ENCODE assay signal across 16 cellular contexts in genomic region chr15:47397587-47397986, GRCh38.
DNase-seq lines count a peak whose midpoint lies in the region; ATAC-seq and TF ChIP-seq lines count a peak whose summit lies in the region.
"Had no signal": no experiment of that assay in that cellular context is flagged by ENCODE, and none has a peak within 500 bp of the region (broad histone marks: within the 10 kb centered on the region; RNA-seq: fewer than 3 reads in every experiment).

No MANE protein-coding gene starts in this region.

- H3K27ac ChIP-seq in breast epithelium (peak overlapping the region; percentile 4 to 16), mammary epithelial cell (ENCODE audit: insufficient read depth, low read depth, low read length) (no peak overlapping the region), subcutaneous abdominal adipose tissue (ENCODE audit: low read depth, low read length) (peak overlapping the region; percentile 42)
- H3K27ac ChIP-seq: 22Rv1 had no signal

- WGBS in mammary epithelial cell (ENCODE audit: low coverage, missing lambda C conversion rate), result 71% methylated on average over 1 of the region's 1 CpG

- TF ChIP-seq CTCF in breast epithelium (IDR thresholded peaks at IDR 0.05) (no peak), mammary epithelial cell (conservative IDR thresholded peaks at IDR 0.05 in 1 of 2, IDR thresholded peaks at IDR 0.05 in 1 of 2; ENCODE audit: extremely low read depth in 1 of 2, insufficient read depth in 1 of 2, low read depth in 1 of 2, low read length in 2 of 2) (no peak), cardiac fibroblast (IDR thresholded peaks at IDR 0.05; ENCODE audit: low read depth, low read length) (no peak), fibroblast of mammary gland (conservative IDR thresholded peaks at IDR 0.05; ENCODE audit: control insufficient read depth, insufficient read depth, low read depth, low read length) (no peak)

- no peaks in the 10 kb centered on the region for H4K20me1 ChIP-seq in mammary epithelial cell (ENCODE audit: insufficient read depth, low read length)

- no peak for TF ChIP-seq POLR2A in breast epithelium (IDR thresholded peaks at IDR 0.05)

- H3K27me3 ChIP-seq in breast epithelium (no peaks in the 10 kb centered on the region), mammary epithelial cell (ENCODE audit: insufficient read depth, low read length) (no peaks in the 10 kb centered on the region), subcutaneous abdominal adipose tissue (ENCODE audit: control insufficient read depth in 5 of 5, insufficient read depth in 4 of 5, low read length in 5 of 5) (peaks cover 0 to 2% (median 0%) of the 10 kb centered on the region in 5 donors)

- BruUV-seq in mammary epithelial cell (replicated peaks; lab: Mats Ljungman, UMichigan), result no TSS peak

- H3K79me2 ChIP-seq in mammary epithelial cell (ENCODE audit: insufficient read depth, low read length), result no peaks in the 10 kb centered on the region

- no peak overlapping the region for H2AFZ ChIP-seq in mammary epithelial cell (ENCODE audit: low read depth, low read length)

- H3K4me1 ChIP-seq in breast epithelium (no peaks in the 10 kb centered on the region), mammary epithelial cell (ENCODE audit: insufficient read depth, low read length) (peaks cover 5% of the 10 kb centered on the region), subcutaneous abdominal adipose tissue (ENCODE audit: control insufficient read depth in 5 of 5, insufficient read depth in 5 of 5, low read length in 5 of 5) (peaks cover 0 to 18% (median 4%) of the 10 kb centered on the region in 5 donors)

- no peak for ATAC-seq in GM19452 (IDR thresholded peaks at IDR 0.05; ENCODE audit: unreplicated experiment)
- ATAC-seq: CD8-positive, alpha-beta T cell had no signal

- intact Hi-C loops in breast epithelium (cut with DNase I; ENCODE audit: low total_unique reads) (no loop called here), mammary epithelial cell (cut with micrococcal nuclease) (no loop called here)

- no peak overlapping the region for H3K4me2 ChIP-seq in mammary epithelial cell (ENCODE audit: insufficient read depth, low read depth, low read length)

- DNase-seq in breast epithelium (ENCODE audit: low spot score in 2 of 2), result no peak
- DNase-seq in mammary epithelial cell, result no peak
- peak; percentile 31 to 33 for DNase-seq in cardiac fibroblast (ENCODE audit: low read depth in 2 of 2)
- peak; percentile 14 for DNase-seq in fibroblast of mammary gland (ENCODE audit: low read depth)
- no peak for DNase-seq in LoVo (ENCODE audit: low spot score)
- DNase-seq in ureter (ENCODE audit: low spot score), result no peak
- DNase-seq: CD8-positive, alpha-beta T cell; COR-L47; DMS153; DMS79 treated with DMSO at 0.1 percent for 48 hours; EL; GOT3; H9 had no signal

- H3K9ac ChIP-seq in mammary epithelial cell (ENCODE audit: insufficient read depth, low read length) (no peak overlapping the region), subcutaneous abdominal adipose tissue (ENCODE audit: low read length in 5 of 5) (no peak overlapping the region)

- CTCF ChIA-PET in mammary epithelial cell (lab: Charles Lee; ENCODE audit: low non-redundant PET), result no interaction called here

- H3K36me3 ChIP-seq in breast epithelium (no peaks in the 10 kb centered on the region), mammary epithelial cell (ENCODE audit: insufficient read depth, low read length) (no peaks in the 10 kb centered on the region), subcutaneous abdominal adipose tissue (ENCODE audit: control insufficient read depth in 5 of 5, insufficient read depth in 5 of 5, low read length in 5 of 5) (no peaks in the 10 kb centered on the region)

- in situ Hi-C loops in mammary epithelial cell (cut with MboI; ENCODE audit: low sequenced_read_pairs in 2 of 2), result no loop called here

- dilution Hi-C loops in mammary epithelial cell (cut with HindIII; ENCODE audit: low sequenced_read_pairs), result no loop called here

- no peak overlapping the region for H3K4me3 ChIP-seq in breast epithelium
- no peak overlapping the region for H3K4me3 ChIP-seq in mammary epithelial cell (replicated peaks in 1 of 3; ENCODE audit: insufficient read depth in 1 of 3, low read depth in 2 of 3, low read length in 3 of 3)
- no peak overlapping the region for H3K4me3 ChIP-seq in cardiac fibroblast (replicated peaks in 1 of 2; ENCODE audit: low read depth in 2 of 2, low read length in 2 of 2)
- no peak overlapping the region for H3K4me3 ChIP-seq in fibroblast of mammary gland (ENCODE audit: control insufficient read depth, low read depth, low read length)
- H3K4me3 ChIP-seq in subcutaneous abdominal adipose tissue (ENCODE audit: low read depth in 1 of 5, low read length in 5 of 5), result no peak overlapping the region

- H3K9me3 ChIP-seq in breast epithelium (no peaks in the 10 kb centered on the region), mammary epithelial cell (replicated peaks; ENCODE audit: insufficient read depth, low read length) (no peaks in the 10 kb centered on the region), subcutaneous abdominal adipose tissue (ENCODE audit: control insufficient read depth in 5 of 5, low read length in 5 of 5) (no peaks in the 10 kb centered on the region)

Comparison
In these comparisons a context has a peak if more than half of its experiments do, and no peak if none do; other contexts are left out.
1. DNase-seq: peak in cardiac fibroblast (2 of 2) and fibroblast of mammary gland (single experiment); none in breast epithelium (0 of 2), mammary epithelial cell (single experiment), LoVo (single experiment) and ureter (single experiment).